8 cellular contexts compared by ENCODE assay signal in the genomic region with DNA sequence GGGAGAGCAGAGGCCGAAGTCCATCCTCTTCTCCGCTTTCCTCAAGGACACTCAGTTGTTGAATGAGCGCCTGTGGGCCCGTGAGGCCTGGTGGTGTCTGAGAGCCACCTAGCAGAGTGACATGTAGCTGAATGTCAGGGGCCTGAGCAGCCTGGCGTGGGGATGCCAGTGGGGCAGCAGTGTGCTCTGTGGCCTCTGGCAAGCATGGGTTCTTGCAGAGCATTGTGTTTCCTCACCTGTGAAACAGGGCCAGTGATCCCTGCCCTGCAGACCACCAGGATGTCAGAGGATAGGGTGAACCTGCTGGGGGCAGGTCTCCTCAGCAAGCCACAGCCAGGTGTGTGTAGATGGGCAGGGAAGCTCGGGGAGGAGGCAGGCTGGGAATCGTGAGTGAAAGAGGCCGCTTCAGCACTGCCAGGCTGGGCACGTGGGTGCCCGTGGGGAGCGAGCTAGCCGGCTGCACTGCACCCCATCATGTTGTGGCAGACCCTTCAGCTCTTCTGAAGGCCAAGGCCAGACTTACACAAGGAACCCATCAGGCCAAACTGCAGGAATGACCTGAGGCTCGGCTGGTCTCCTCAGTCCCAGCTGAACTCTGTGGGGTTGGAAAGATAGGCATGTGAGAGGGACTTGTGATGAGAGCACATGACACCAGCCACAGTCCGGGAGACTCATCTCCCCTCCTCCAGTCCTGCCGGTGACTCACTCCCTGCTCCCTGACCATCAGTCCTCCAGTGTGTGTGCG. TPM values are rescaled to one million over a fixed set of nuclear protein-coding genes. Genes with fewer than 3 reads are reported as not detected.
A peak's percentile ranks its signal among the peaks of the same experiment; 100 is the strongest.
DNase-seq lines count a peak whose midpoint lies in the region; ATAC-seq and TF ChIP-seq lines count a peak whose summit lies in the region.

No MANE protein-coding gene starts in this region.

- H2AFZ ChIP-seq in PC-9, result no peak overlapping the region

- no peaks in the 10 kb centered on the region for H3K9me2 ChIP-seq in PC-9 (ENCODE audit: insufficient read depth)

- peaks cover 98% of the 10 kb centered on the region for H3K79me2 ChIP-seq in PC-9 (ENCODE audit: low read depth)

- no peak overlapping the region for H3K4me3 Mint-ChIP-seq in naive B cell

- H3K27ac ChIP-seq in PC-9, result no peak overlapping the region

- no peaks in the 10 kb centered on the region for H3K27me3 ChIP-seq in PC-9 (ENCODE audit: insufficient read depth, low read depth)

- POLR2A ChIA-PET in PC-9 (lab: Charles Lee; ENCODE audit: unreplicated experiment), result interaction anchor here (0.5 to 0.8 kb wide), 3 partner anchors 33 to 183 kb away, joined by 3 to 30 read pairs (median 9); a partner anchor contains a TSS

- H3F3A ChIP-seq in PC-9 (ENCODE audit: insufficient read depth, low read depth), result no peaks in the 10 kb centered on the region

- H3K27me3 Mint-ChIP-seq in naive B cell, result no peaks in the 10 kb centered on the region

- ATAC-seq in naive B cell (ENCODE audit: low read depth in 2 of 2) (no peak), GM19452 (IDR thresholded peaks at IDR 0.05; ENCODE audit: unreplicated experiment) (no peak), GM18505 (IDR thresholded peaks at IDR 0.05; ENCODE audit: unreplicated experiment) (no peak), GM19351 (IDR thresholded peaks at IDR 0.05; ENCODE audit: unreplicated experiment) (no peak)

- H3K9me3 Mint-ChIP-seq in naive B cell, result no peaks in the 10 kb centered on the region

- H3K9me3 ChIP-seq in PC-9 (ENCODE audit: insufficient read depth, low read depth), result no peaks in the 10 kb centered on the region

- H3K4me1 Mint-ChIP-seq in naive B cell, result peaks cover 62 to 86% (median 74%) of the 10 kb centered on the region in 3 donors

- TF ChIP-seq CTCF in PC-9 (conservative IDR thresholded peaks at IDR 0.05) (no peak), epithelial cell of esophagus (IDR thresholded peaks at IDR 0.05; ENCODE audit: insufficient read depth, low read depth, low read length, missing control alignments) (no peak)

- peaks cover 82% of the 10 kb centered on the region for H4K20me1 ChIP-seq in PC-9 (ENCODE audit: insufficient read depth)

- TF ChIP-seq POLR2A in GM18505 (IDR thresholded peaks at IDR 0.05; ENCODE audit: borderline replicate concordance, extremely low read depth, insufficient read depth, insufficient read length), result no peak

- peak overlapping the region; percentile 39 for H3K4me2 ChIP-seq in PC-9

- CTCF ChIA-PET in PC-9 (lab: Charles Lee), result interaction anchor here (0.6 to 1.5 kb wide), 4 partner anchors 8 to 289 kb away, joined by 3 to 5 read pairs (median 3); a partner anchor contains a TSS

- H3K4me3 ChIP-seq in PC-9 (no peak overlapping the region), epithelial cell of esophagus (ENCODE audit: low read length) (no peak overlapping the region)

- BruUV-seq in PC-9 (replicated peaks; lab: Mats Ljungman, UMichigan), result no TSS peak

- H3K36me3 ChIP-seq in PC-9 (ENCODE audit: low read depth), result no peaks in the 10 kb centered on the region

- peaks cover 25% of the 10 kb centered on the region for H3K4me1 ChIP-seq in PC-9 (replicated peaks; ENCODE audit: insufficient read depth)

- peak; percentile 96 for DNase-seq in EH (ENCODE audit: low read depth)
- peak; percentile 54 to 69 for DNase-seq in PC-9
- peak; percentile 86 for DNase-seq in epithelial cell of esophagus (ENCODE audit: low read depth)
- DNase-seq in naive B cell, result no peak
- no peak for DNase-seq in T-helper 2 cell

- intact Hi-C loops in PC-9 (cut with micrococcal nuclease; ENCODE audit: unreplicated experiment), result loop anchor here (10.0 kb wide), 2 partner anchors 147 to 307 kb away; a partner anchor contains a TSS

- H3K36me3 Mint-ChIP-seq in naive B cell, result no peaks in the 10 kb centered on the region

- H3K27ac Mint-ChIP-seq in naive B cell, result peak overlapping the region in 4 of 6 donors; percentile 10 to 79 (median 49)

RNA-seq across cellular contexts. Expression of a gene that starts 5.0 kb away (rescaled TPM):
- 41.1 and 49.5 TPM in 2 replicates for total RNA-seq in PC-9 (2021)
- 1 to 10 TPM in 1 of 6 donors, under 1 TPM in 4, not detected in 1; 0.20 to 1.4 (median 0.32) TPM for polyA plus RNA-seq in naive B cell (ENCODE audit: low read depth in 6 of 6)

RNA-seq across cellular contexts. Expression of a gene that starts 18.9 kb away (rescaled TPM):
- total RNA-seq in PC-9 (2021), result 29.6 and 30.6 TPM in 2 replicates
- polyA plus RNA-seq in naive B cell (ENCODE audit: low read depth in 6 of 6), result 100 to 1,000 TPM in 4 of 6 donors, 10 to 100 TPM in 2; 86.8 to 138 (median 102) TPM

RNA-seq across cellular contexts. Expression of a gene that starts 21.7 kb away (rescaled TPM):
- total RNA-seq in PC-9 (2021), result 3.1 and 3.7 TPM in 2 replicates
- polyA plus RNA-seq in naive B cell (ENCODE audit: low read depth in 6 of 6), result 10 to 100 TPM in 5 of 6 donors, 1 to 10 TPM in 1; 7.2 to 35.9 (median 13.7) TPM

RNA-seq across cellular contexts. Expression of a gene that starts 59.1 kb away (rescaled TPM):
- total RNA-seq in PC-9 (2021), result 74.1 and 76.8 TPM in 2 replicates
- polyA plus RNA-seq in naive B cell (ENCODE audit: low read depth in 6 of 6), result 10 to 100 TPM in 2 of 6 donors, 1 to 10 TPM in 4; 6.5 to 30.2 (median 9.7) TPM

Comparison
In these comparisons a context has a peak if more than half of its experiments do, and no peak if none do; other contexts are left out.
1. DNase-seq: peak in EH (single experiment), PC-9 (2 of 2) and epithelial cell of esophagus (single experiment); none in naive B cell (single experiment) and T-helper 2 cell (0 of 5).